29 cellular contexts compared by ENCODE assay signal in the genomic region with DNA sequence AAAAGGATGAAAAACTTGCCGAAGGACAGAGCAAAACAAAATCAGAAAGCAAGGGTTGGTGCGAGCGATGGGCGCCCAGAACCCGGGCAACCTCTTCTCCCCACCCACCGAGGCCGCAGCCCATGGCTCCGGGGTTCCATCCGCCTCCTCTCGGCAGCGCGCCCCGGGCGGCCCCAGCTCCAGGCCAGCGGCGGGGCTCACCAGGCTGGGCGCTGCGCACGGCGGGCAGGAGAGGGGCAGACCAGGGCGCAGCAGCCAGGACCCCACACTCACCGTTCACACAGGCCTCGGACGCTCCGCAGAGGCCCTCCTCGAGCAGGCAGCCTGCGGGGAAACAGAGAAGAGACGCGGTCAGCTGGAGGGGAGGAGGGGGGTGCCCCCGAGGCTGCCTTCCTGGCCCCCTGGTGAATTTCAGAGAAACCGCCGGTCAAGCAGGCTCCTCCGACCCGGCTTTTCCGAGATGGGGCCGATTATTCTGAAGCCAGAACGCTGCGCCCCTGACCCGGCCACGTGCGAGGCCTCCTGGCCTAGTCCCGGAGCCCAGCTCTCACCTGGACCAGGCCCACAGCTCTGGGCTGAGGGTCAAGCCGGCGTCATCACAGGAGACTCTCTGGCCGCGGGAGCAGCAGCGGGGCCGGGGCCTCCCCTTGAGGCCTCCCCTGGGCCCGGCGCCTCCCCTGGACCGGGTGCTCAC.
"Had no signal": no experiment of that assay in that cellular context is flagged by ENCODE, and none has a peak within 500 bp of the region (broad histone marks: within the 10 kb centered on the region; RNA-seq: fewer than 3 reads in every experiment).

No MANE protein-coding gene starts in this region.

- H3K9ac ChIP-seq: parathyroid adenoma had no signal

- H3K4me3 Mint-ChIP-seq: effector memory CD8-positive, alpha-beta T cell; immature natural killer cell; naive thymus-derived CD8-positive, alpha-beta T cell; nephron progenitor cell had no signal

- H3K79me2 ChIP-seq: parathyroid adenoma had no signal

- H3K4me1 ChIP-seq: esophagus squamous epithelium, heart right ventricle, lower lobe of right lung, parathyroid adenoma, right lobe of liver, tibial nerve, upper lobe of left lung had no signal

- ATAC-seq: effector memory CD8-positive, alpha-beta T cell; heart right ventricle; left ventricle myocardium superior; lower lobe of right lung; naive thymus-derived CD8-positive, alpha-beta T cell had no signal

- H3K9me3 Mint-ChIP-seq: effector memory CD8-positive, alpha-beta T cell; naive thymus-derived CD8-positive, alpha-beta T cell; nephron progenitor cell had no signal

- H3K4me3 ChIP-seq: coronary artery, esophagus squamous epithelium, heart right ventricle, lower lobe of right lung, right lobe of liver, thoracic aorta, tibial nerve, upper lobe of left lung had no signal

- H3K27me3 ChIP-seq: right lobe of liver, upper lobe of left lung had no signal

- H2AFZ ChIP-seq: parathyroid adenoma had no signal

- DNase-seq: effector memory CD8-positive, alpha-beta T cell; erythroblast; esophagus squamous epithelium; foreskin melanocyte; glutamatergic neuron; heart right ventricle; hippocampal formation; immature natural killer cell; islet precursor cell; left ventricle myocardium superior; lower lobe of right lung; naive thymus-derived CD8-positive, alpha-beta T cell; nephron progenitor cell; occipital lobe; right lobe of liver; small intestine; stimulated activated CD4-positive, alpha-beta T cell treated with anti-CD3 and anti-CD28 coated beads, Interleukin-12 subunit alpha, Interleukin-12 subunit beta, amount 100 ng/mL, for 4 hours; stimulated activated CD4-positive, alpha-beta T cell treated with anti-CD3 and anti-CD28 coated beads, Interleukin-1b, Interleukin-23, amount 100 ng/mL, for 48 hours; stimulated activated CD4-positive, alpha-beta T cell treated with anti-CD3 and anti-CD28 coated beads, Interleukin-4, amount 100 ng/mL, for 1 hour; stimulated activated CD8-positive, alpha-beta memory T cell treated with anti-CD3 and anti-CD28 coated beads, Interleukin-4, amount 100 ng/mL, for 48 hours; stimulated activated naive CD4-positive, alpha-beta T cell had no signal

- H3K27ac Mint-ChIP-seq: effector memory CD8-positive, alpha-beta T cell; immature natural killer cell; naive thymus-derived CD8-positive, alpha-beta T cell; nephron progenitor cell; progenitor cell of endocrine pancreas had no signal

- H3K27ac ChIP-seq: coronary artery, esophagus squamous epithelium, heart right ventricle, lower lobe of right lung, parathyroid adenoma, right lobe of liver, thoracic aorta, tibial nerve, upper lobe of left lung had no signal

- H3K27me3 Mint-ChIP-seq: effector memory CD8-positive, alpha-beta T cell had no signal

- H3K4me1 Mint-ChIP-seq: immature natural killer cell had no signal

- H3K36me3 ChIP-seq: esophagus squamous epithelium, heart right ventricle, lower lobe of right lung, right lobe of liver, thoracic aorta, tibial nerve, upper lobe of left lung had no signal

- H3K9me3 ChIP-seq: esophagus squamous epithelium, heart right ventricle, lower lobe of right lung, right lobe of liver, thoracic aorta, upper lobe of left lung had no signal

- FAIRE-seq: endometrium, small intestine, urothelium cell line had no signal

- H3K36me3 Mint-ChIP-seq: immature natural killer cell; naive thymus-derived CD8-positive, alpha-beta T cell had no signal
